ENCODE assay signal across 8 cellular contexts in the genomic region with DNA sequence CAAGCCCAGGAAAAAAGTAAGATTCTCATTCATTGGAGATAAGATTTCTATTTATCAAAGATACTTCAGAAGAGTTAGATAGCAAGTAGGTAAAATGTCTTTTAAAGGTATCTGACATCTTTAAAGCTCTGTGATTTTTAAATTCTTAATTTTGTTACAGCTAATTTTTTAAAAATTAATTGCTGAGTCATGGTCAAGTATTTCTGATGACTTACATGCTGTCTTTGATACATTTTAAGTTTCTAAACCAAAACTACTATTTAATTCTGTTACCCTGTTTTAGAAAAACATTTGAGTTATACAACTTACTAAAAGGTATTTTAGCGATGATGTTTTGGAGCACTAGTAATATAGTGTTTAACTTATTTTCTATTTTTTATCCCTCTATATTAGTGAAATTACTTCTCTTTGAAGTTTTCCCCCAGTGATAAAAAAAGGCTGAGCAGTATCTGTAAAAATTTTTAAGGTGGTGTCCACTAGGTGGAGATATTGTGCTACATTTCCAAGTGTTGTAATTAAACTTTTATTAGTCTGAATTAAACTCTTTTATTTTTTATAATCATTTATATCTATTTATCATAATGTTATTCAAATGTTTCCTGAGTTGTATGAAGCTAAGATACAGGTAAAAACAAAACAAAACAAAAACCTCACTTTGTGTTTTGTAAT. TPM values are rescaled to one million over a fixed set of nuclear protein-coding genes. Genes with fewer than 3 reads are reported as not detected.
DNase-seq lines count a peak whose midpoint lies in the region; ATAC-seq and TF ChIP-seq lines count a peak whose summit lies in the region.

No MANE protein-coding gene starts in this region.

- no peak for TF ChIP-seq EP300 in upper lobe of left lung (IDR thresholded peaks at IDR 0.05)

- no peaks in the 10 kb centered on the region for H3K27me3 ChIP-seq in upper lobe of left lung

- WGBS in upper lobe of left lung, 2 donors = 17 to 31% methylated on average over 1 of the region's 1 CpG

- no peak overlapping the region for H3K4me3 ChIP-seq in upper lobe of left lung

- no peak overlapping the region for H3K27ac Mint-ChIP-seq in brain
- no peak overlapping the region for H3K27ac Mint-ChIP-seq in mesothelial cell of epicardium

- ATAC-seq in HG02610 (IDR thresholded peaks at IDR 0.05; ENCODE audit: unreplicated experiment) (no peak), upper lobe of left lung (ENCODE audit: low FRiP score in 2 of 2) (no peak)

- TF ChIP-seq CTCF in brain (conservative IDR thresholded peaks at IDR 0.05) (peak; percentile 53 to 67), mesothelial cell of epicardium (IDR thresholded peaks at IDR 0.05; ENCODE audit: unreplicated experiment) (peak; percentile 77), upper lobe of left lung (IDR thresholded peaks at IDR 0.05) (peak in 3 of 6 experiments; percentile 18 to 29 (median 24))

- no peak overlapping the region for H3K4me3 Mint-ChIP-seq in brain
- no peak overlapping the region for H3K4me3 Mint-ChIP-seq in mesothelial cell of epicardium

- DNase-seq in EH (ENCODE audit: low read depth) (peak; percentile 36), LHCN-M2 (ENCODE audit: low read depth) (peak; percentile 30), mesothelial cell of epicardium (ENCODE audit: low spot score in 2 of 2, unreplicated experiment in 2 of 2) (no peak), D341Med (ENCODE audit: low spot score) (no peak), upper lobe of left lung (no peak)
- no peak for DNase-seq in stimulated activated CD4-positive, alpha-beta T cell treated with anti-CD3 and anti-CD28 coated beads, Interleukin-15, amount 100 ng/mL, for 24 hours

- TF ChIP-seq POLR2A in upper lobe of left lung (IDR thresholded peaks at IDR 0.05) = no peak

- H3K36me3 Mint-ChIP-seq in brain = no peaks in the 10 kb centered on the region
- peaks cover 2% of the 10 kb centered on the region for H3K36me3 Mint-ChIP-seq in mesothelial cell of epicardium

- H3K27ac ChIP-seq in upper lobe of left lung = no peak overlapping the region

- H3K27me3 Mint-ChIP-seq in brain (no peaks in the 10 kb centered on the region), mesothelial cell of epicardium (ENCODE audit: low read depth) (no peaks in the 10 kb centered on the region)

- H3K4me1 Mint-ChIP-seq in brain = no peaks in the 10 kb centered on the region
- H3K4me1 Mint-ChIP-seq in mesothelial cell of epicardium = no peaks in the 10 kb centered on the region

- H3K36me3 ChIP-seq in upper lobe of left lung = no peaks in the 10 kb centered on the region

- H3K9me3 Mint-ChIP-seq in brain = no peaks in the 10 kb centered on the region
- peaks cover 4% of the 10 kb centered on the region for H3K9me3 Mint-ChIP-seq in mesothelial cell of epicardium

- H3K4me1 ChIP-seq in upper lobe of left lung = no peaks in the 10 kb centered on the region

- H3K9me3 ChIP-seq in upper lobe of left lung = no peaks in the 10 kb centered on the region

RNA-seq across cellular contexts. Expression of a gene that starts 11.5 kb away (rescaled TPM):
- 9.7 and 10.7 TPM in 2 replicates for total RNA-seq in LHCN-M2 (2014; rRNA removed)
- 2.5 TPM for polyA plus RNA-seq in LHCN-M2 (2012)
- 1.2 TPM for polyA plus RNA-seq in brain (ENCODE audit: insufficient read depth, low read depth, low replicate concordance)
- 13.7 to 15.1 TPM (median 13.7 TPM) in 3 replicates for total RNA-seq in mesothelial cell of epicardium
- 1 to 10 TPM; 3.8 to 9.3 (median 5.4) TPM for total RNA-seq in upper lobe of left lung

Comparison
In these comparisons a context has a peak if more than half of its experiments do, and no peak if none do; other contexts are left out.
1. DNase-seq: peak in EH (single experiment) and LHCN-M2 (single experiment); none in mesothelial cell of epicardium (0 of 2), stimulated activated CD4-positive, alpha-beta T cell treated with anti-CD3 and anti-CD28 coated beads, Interleukin-15, amount 100 ng/mL, for 24 hours (single experiment), D341Med (single experiment) and upper lobe of left lung (0 of 2).